In the genomic region with DNA sequence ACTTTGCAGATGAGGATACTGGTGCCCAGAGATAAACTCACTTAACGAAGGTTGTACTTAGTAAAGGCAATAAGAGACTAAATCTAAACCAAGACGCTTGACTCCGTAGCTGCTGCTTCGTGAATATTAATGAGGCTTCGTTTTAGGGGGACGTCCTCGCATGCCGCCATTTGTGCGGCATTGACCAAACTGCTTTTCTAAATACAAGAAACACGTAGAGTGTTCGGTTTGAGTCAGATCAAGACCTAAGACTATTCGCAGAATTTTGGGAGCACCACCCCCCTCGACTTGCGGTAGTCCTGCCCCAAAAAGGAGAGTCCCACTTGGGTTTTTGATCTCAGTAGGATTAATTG, we compare ENCODE assay signal across 8 cellular contexts. TPM values are rescaled to one million over a fixed set of nuclear protein-coding genes. Genes with fewer than 3 reads are reported as not detected.
DNase-seq lines count a peak whose midpoint lies in the region; ATAC-seq and TF ChIP-seq lines count a peak whose summit lies in the region.

No MANE protein-coding gene starts in this region.

- DNase-seq in CD14-positive monocyte (ENCODE audit: low spot score) = no peak
- no peak for DNase-seq in LNCaP clone FGC (ENCODE audit: low read depth)
- no peak for DNase-seq in central memory CD8-positive, alpha-beta T cell (ENCODE audit: low spot score in 2 of 2)
- DNase-seq in germinal center (ENCODE audit: low spot score) = no peak
- no peak for DNase-seq in NK-92 (lab: John Stamatoyannopoulos, UW; ENCODE audit: unreplicated experiment)
- no peak for DNase-seq in NCI-H146 (lab: John Stamatoyannopoulos, UW)

- intact Hi-C loops in CD14-positive monocyte (cut with micrococcal nuclease) = loop anchor here in 1 of 2 donors (5.0 kb wide), 1 partner anchor 619 kb away; the partner anchor contains the start of gene FBXW11

- TF ChIP-seq CTCF in CD14-positive monocyte (IDR thresholded peaks at IDR 0.05) (no peak), LNCaP clone FGC (IDR thresholded peaks at IDR 0.05; ENCODE audit: control insufficient read depth, extremely low read depth, insufficient read depth) (no peak), nephron (IDR thresholded peaks at IDR 0.05; ENCODE audit: unreplicated experiment in 3 of 3) (no peak)

- no peak for ATAC-seq in central memory CD8-positive, alpha-beta T cell (replicated peaks; ENCODE audit: extremely low read depth, poor library complexity, severe bottlenecking)
- no peak for ATAC-seq in HG02884 (IDR thresholded peaks at IDR 0.05; ENCODE audit: unreplicated experiment)

- H3K36me3 Mint-ChIP-seq in CD14-positive monocyte (peaks cover 25 to 33% of the 10 kb centered on the region in 2 donors), nephron (ENCODE audit: low read depth) (peaks cover 47% of the 10 kb centered on the region)
- peaks cover 61% of the 10 kb centered on the region for H3K36me3 Mint-ChIP-seq in central memory CD8-positive, alpha-beta T cell (ENCODE audit: insufficient read depth)

- peaks cover 0 to 5% (median under 1%) of the 10 kb centered on the region in 3 donors for H3K27me3 Mint-ChIP-seq in CD14-positive monocyte (ENCODE audit: low read depth in 3 of 3)
- H3K27me3 Mint-ChIP-seq in central memory CD8-positive, alpha-beta T cell = no peaks in the 10 kb centered on the region
- no peaks in the 10 kb centered on the region for H3K27me3 Mint-ChIP-seq in nephron (ENCODE audit: low read depth)

- H3K27ac Mint-ChIP-seq in CD14-positive monocyte (peak overlapping the region in 6 of 7 donors; percentile 16 to 97 (median 94)), nephron (peak overlapping the region; percentile 98 to 100 (median 99))
- peak overlapping the region; percentile 97 for H3K27ac Mint-ChIP-seq in central memory CD8-positive, alpha-beta T cell (ENCODE audit: low read depth)

- H3K4me1 Mint-ChIP-seq in CD14-positive monocyte (peaks cover 42% of the 10 kb centered on the region), nephron (peaks cover 30% of the 10 kb centered on the region)
- H3K4me1 Mint-ChIP-seq in central memory CD8-positive, alpha-beta T cell = peaks cover 58% of the 10 kb centered on the region

- H3K4me3 ChIP-seq in LNCaP clone FGC (ENCODE audit: low read depth, low read length) = peak overlapping the region; percentile 59

- peak overlapping the region; percentile 97 to 98 for H3K4me3 Mint-ChIP-seq in CD14-positive monocyte
- peak overlapping the region; percentile 85 for H3K4me3 Mint-ChIP-seq in central memory CD8-positive, alpha-beta T cell
- peak overlapping the region; percentile 97 to 99 (median 99) for H3K4me3 Mint-ChIP-seq in nephron

- peaks cover 0 to 6% (median 0%) of the 10 kb centered on the region in 7 donors for H3K9me3 Mint-ChIP-seq in CD14-positive monocyte
- no peaks in the 10 kb centered on the region for H3K9me3 Mint-ChIP-seq in central memory CD8-positive, alpha-beta T cell
- H3K9me3 Mint-ChIP-seq in nephron = no peaks in the 10 kb centered on the region

RNA-seq across cellular contexts. Expression of gene NPM1, which starts 1.1 kb away (rescaled TPM):
- 100 to 1,000 TPM; 188 to 191 TPM for polyA plus RNA-seq in CD14-positive monocyte

RNA-seq across cellular contexts. Expression of gene FGF18, which starts 30.7 kb away (rescaled TPM):
- not detected for polyA plus RNA-seq in CD14-positive monocyte
